Comparison of ENCODE assay signal across 9 cellular contexts in genomic region chr3:31704651-31705179, GRCh38.
DNase-seq lines count a peak whose midpoint lies in the region; ATAC-seq, FAIRE-seq and TF ChIP-seq lines count a peak whose summit lies in the region.
"Had no signal": no experiment of that assay in that cellular context is flagged by ENCODE, and none has a peak within 500 bp of the region (broad histone marks: within the 10 kb centered on the region; RNA-seq: fewer than 3 reads in every experiment).

No MANE protein-coding gene starts in this region.

- H3K27ac ChIP-seq in right atrium auricular region: no peak overlapping the region

- H3K36me3 ChIP-seq in right atrium auricular region: no peaks in the 10 kb centered on the region

- ATAC-seq in activated CD4-positive, alpha-beta T cell treated with anti-CD3 and anti-CD28 coated beads for 36 hours: peak; percentile 98
- ATAC-seq in HG03378 (IDR thresholded peaks at IDR 0.05; ENCODE audit: unreplicated experiment): no peak

- H3K27me3 Mint-ChIP-seq in activated CD4-positive, alpha-beta T cell treated with anti-CD3 and anti-CD28 coated beads for 36 hours: peaks cover 5% of the 10 kb centered on the region
- no peaks in the 10 kb centered on the region for H3K27me3 Mint-ChIP-seq in stimulated activated naive CD8-positive, alpha-beta T cell treated with anti-CD3 and anti-CD28 coated beads, Interleukin-15, Interleukin-2, amounts not matched to agents 100 ng/mL and 50 ng/mL, for 24 hours

- peaks cover 13% of the 10 kb centered on the region for H3K4me1 Mint-ChIP-seq in activated CD4-positive, alpha-beta T cell treated with anti-CD3 and anti-CD28 coated beads for 36 hours
- H3K4me1 Mint-ChIP-seq in stimulated activated naive CD8-positive, alpha-beta T cell treated with anti-CD3 and anti-CD28 coated beads, Interleukin-15, Interleukin-2, amounts not matched to agents 100 ng/mL and 50 ng/mL, for 24 hours (ENCODE audit: low read depth): peaks cover 8% of the 10 kb centered on the region

- DNase-seq in activated CD4-positive, alpha-beta T cell treated with anti-CD3 and anti-CD28 coated beads for 36 hours: peak; percentile 69
- no peak for DNase-seq in activated CD4-positive, alpha-beta T cell treated with anti-CD3 and anti-CD28 coated beads, Interleukin-2, amount 50 U/mL, for 4 hours
- DNase-seq in RPMI8226 (peak; percentile 85), right atrium auricular region (ENCODE audit: low spot score) (peak; percentile 55), medulla oblongata (ENCODE audit: extremely low spot score) (no peak), GM12891 (ENCODE audit: insufficient read length, low spot score) (no peak)

- TF ChIP-seq CTCF in right atrium auricular region (IDR thresholded peaks at IDR 0.05): no peak

- H3K4me1 ChIP-seq in right atrium auricular region: peaks cover 0 to 8% of the 10 kb centered on the region in 2 donors

- POLR2A ChIA-PET in activated CD4-positive, alpha-beta T cell treated with anti-CD3 and anti-CD28 coated beads for 36 hours (lab: Charles Lee): no interaction called here

- H3K4me3 Mint-ChIP-seq in activated CD4-positive, alpha-beta T cell treated with anti-CD3 and anti-CD28 coated beads for 36 hours: no peak overlapping the region
- peak overlapping the region; percentile 38 for H3K4me3 Mint-ChIP-seq in stimulated activated naive CD8-positive, alpha-beta T cell treated with anti-CD3 and anti-CD28 coated beads, Interleukin-15, Interleukin-2, amounts not matched to agents 100 ng/mL and 50 ng/mL, for 24 hours

- H3K9me3 ChIP-seq in right atrium auricular region: no peaks in the 10 kb centered on the region

- no peaks in the 10 kb centered on the region for H3K27me3 ChIP-seq in right atrium auricular region

- no peak overlapping the region for H3K4me3 ChIP-seq in right atrium auricular region

- FAIRE-seq in GM12891 (lab: Jason Lieb, UNC): no peak
- FAIRE-seq: G401.6 had no signal

- intact Hi-C loops in activated CD4-positive, alpha-beta T cell treated with anti-CD3 and anti-CD28 coated beads for 36 hours (cut with DNase I, micrococcal nuclease): loop anchor here (5.0 to 10.0 kb wide), 3 partner anchors 70 to 927 kb away; no protein-coding TSS in a partner anchor

- no peaks in the 10 kb centered on the region for H3K9me3 Mint-ChIP-seq in activated CD4-positive, alpha-beta T cell treated with anti-CD3 and anti-CD28 coated beads for 36 hours (ENCODE audit: low read depth)
- no peaks in the 10 kb centered on the region for H3K9me3 Mint-ChIP-seq in stimulated activated naive CD8-positive, alpha-beta T cell treated with anti-CD3 and anti-CD28 coated beads, Interleukin-15, Interleukin-2, amounts not matched to agents 100 ng/mL and 50 ng/mL, for 24 hours

- no peaks in the 10 kb centered on the region for H3K36me3 Mint-ChIP-seq in activated CD4-positive, alpha-beta T cell treated with anti-CD3 and anti-CD28 coated beads for 36 hours (ENCODE audit: low read depth)
- no peaks in the 10 kb centered on the region for H3K36me3 Mint-ChIP-seq in stimulated activated naive CD8-positive, alpha-beta T cell treated with anti-CD3 and anti-CD28 coated beads, Interleukin-15, Interleukin-2, amounts not matched to agents 100 ng/mL and 50 ng/mL, for 24 hours (ENCODE audit: low read depth)

- no peak for TF ChIP-seq POLR2A in GM12891 (IDR thresholded peaks at IDR 0.05; ENCODE audit: low read depth, low read length)

- CTCF ChIA-PET in activated CD4-positive, alpha-beta T cell treated with anti-CD3 and anti-CD28 coated beads for 36 hours (lab: Charles Lee): interaction anchor here (0.7 to 1.5 kb wide), 7 partner anchors 9 to 314 kb away, joined by 3 to 4 read pairs (median 3); no protein-coding TSS in a partner anchor

- peak overlapping the region; percentile 24 for H3K27ac Mint-ChIP-seq in activated CD4-positive, alpha-beta T cell treated with anti-CD3 and anti-CD28 coated beads for 36 hours
- peak overlapping the region; percentile 60 for H3K27ac Mint-ChIP-seq in stimulated activated naive CD8-positive, alpha-beta T cell treated with anti-CD3 and anti-CD28 coated beads, Interleukin-15, Interleukin-2, amounts not matched to agents 100 ng/mL and 50 ng/mL, for 24 hours

TF ChIP-seq in GM12891, 5 proteins besides CTCF, POLR2A, EP300 and RAD21:
- TF ChIP-seq TAF1 (IDR thresholded peaks at IDR 0.05; ENCODE audit: low read depth, low read length) (no peak), SPI1 (IDR thresholded peaks at IDR 0.05; ENCODE audit: low read depth, low read length) (no peak), PAX5 (IDR thresholded peaks at IDR 0.05; ENCODE audit: insufficient read depth, low read length, severe bottlenecking) (no peak), POU2F2 (IDR thresholded peaks at IDR 0.05; ENCODE audit: low read depth, low read length) (no peak), POLR2AphosphoS5 (IDR thresholded peaks at IDR 0.05; ENCODE audit: low read depth, low read length) (no peak)

Comparison
In these comparisons a context has a peak if more than half of its experiments do, and no peak if none do; other contexts are left out.
1. DNase-seq: peak in activated CD4-positive, alpha-beta T cell treated with anti-CD3 and anti-CD28 coated beads for 36 hours (single experiment), RPMI8226 (single experiment) and right atrium auricular region (single experiment); none in activated CD4-positive, alpha-beta T cell treated with anti-CD3 and anti-CD28 coated beads, Interleukin-2, amount 50 U/mL, for 4 hours (0 of 2), medulla oblongata (single experiment) and GM12891 (single experiment).